Comparison of ENCODE assay signal across 6 cellular contexts in genomic region chr19:1606138-1606651, GRCh38. TPM values are rescaled to one million over a fixed set of nuclear protein-coding genes. Genes with fewer than 3 reads are reported as not detected.
DNase-seq lines count a peak whose midpoint lies in the region; ATAC-seq and TF ChIP-seq lines count a peak whose summit lies in the region.

No MANE protein-coding gene starts in this region.

- H3K4me3 ChIP-seq in HL-60 (replicated peaks; ENCODE audit: insufficient read depth, low read length) (peak overlapping the region; percentile 100), dorsolateral prefrontal cortex (peak overlapping the region; percentile 71 to 100 (median 99)), psoas muscle (peak overlapping the region; percentile 94)

- H3K9me3 ChIP-seq in psoas muscle, result no peaks in the 10 kb centered on the region

- no peak for TF ChIP-seq CTCF in HL-60 (IDR thresholded peaks at IDR 0.05; ENCODE audit: insufficient read depth, low read length)
- peak in 4 of 56 donors; percentile 2 to 10 (median 8) for TF ChIP-seq CTCF in dorsolateral prefrontal cortex (IDR thresholded peaks at IDR 0.05 in 54 of 56, conservative IDR thresholded peaks at IDR 0.05 in 2 of 56; ENCODE audit: low read depth in 1 of 56, partially characterized antibody in 56 of 56)
- no peak for TF ChIP-seq CTCF in psoas muscle (IDR thresholded peaks at IDR 0.05)

- H3K27me3 ChIP-seq in HL-60 (ENCODE audit: insufficient read depth, poor library complexity, severe bottlenecking), result no peaks in the 10 kb centered on the region
- H3K27me3 ChIP-seq in dorsolateral prefrontal cortex, result no peaks in the 10 kb centered on the region
- no peaks in the 10 kb centered on the region for H3K27me3 ChIP-seq in psoas muscle (ENCODE audit: insufficient read depth in 3 of 3, low read length in 2 of 3)

- ATAC-seq in psoas muscle (peak in 3 of 4 donors; percentile 1 to 13 (median 5)), HG02763 (IDR thresholded peaks at IDR 0.05; ENCODE audit: unreplicated experiment) (no peak), HG02981 (IDR thresholded peaks at IDR 0.05; ENCODE audit: unreplicated experiment) (no peak)

- H3K27ac ChIP-seq in HL-60 (replicated peaks) (peak overlapping the region; percentile 76), dorsolateral prefrontal cortex (peak overlapping the region; percentile 61 to 98 (median 93)), psoas muscle (peak overlapping the region; percentile 93)

- peaks cover 32% of the 10 kb centered on the region for H3K4me1 ChIP-seq in psoas muscle

- 9 to 16% (median 10%) methylated on average over 16 of the region's 16 CpGs for WGBS in psoas muscle, 3 donors

- DNase-seq in HL-60 (ENCODE audit: low read depth in 1 of 2, low spot score in 1 of 2) (no peak), dorsolateral prefrontal cortex (no peak), psoas muscle (no peak)
- no peak for DNase-seq in stimulated activated CD4-positive, alpha-beta T cell treated with anti-CD3 and anti-CD28 coated beads, Interleukin-2, amount 100 ng/mL, for 48 hours

- intact Hi-C loops in dorsolateral prefrontal cortex (cut with DNase I), result loop anchor here (5.0 kb wide), 3 partner anchors 39 to 66 kb away; partner anchors contain the start of genes MEX3D (in 1 of the 2) and TCF3 (in 1 of the 2)
- intact Hi-C loops in psoas muscle (cut with DNase I), result loop anchor here in 1 of 2 donors (2.0 kb wide), 1 partner anchor 47 kb away; the partner anchor contains the start of gene TCF3

- peaks cover 0 to 26% of the 10 kb centered on the region in 2 donors for H3K36me3 ChIP-seq in psoas muscle (ENCODE audit: insufficient read depth in 1 of 2, low read depth in 1 of 2)

RNA-seq across cellular contexts. Expression of gene UQCR11, which starts 0.9 kb away (rescaled TPM):
- total RNA-seq in dorsolateral prefrontal cortex (100 to 1,000 TPM; 112 to 243 (median 173) TPM), psoas muscle (100 to 1,000 TPM; 408 to 534 (median 501) TPM)
- 100 to 1,000 TPM; 320 to 337 (median 334) TPM for polyA plus RNA-seq in psoas muscle

RNA-seq across cellular contexts. Expression of gene MBD3, which starts 13.5 kb away (rescaled TPM):
- total RNA-seq in dorsolateral prefrontal cortex (100 to 1,000 TPM in 24 of 120 experiments, 10 to 100 TPM in 96; 59.7 to 192 (median 85.4) TPM), psoas muscle (10 to 100 TPM; 44.1 to 83.6 (median 62.8) TPM)
- 100 to 1,000 TPM in 2 of 3 donors, 10 to 100 TPM in 1; 83.6 to 137 (median 119) TPM for polyA plus RNA-seq in psoas muscle

RNA-seq across cellular contexts. Expression of gene MEX3D, which starts 38.1 kb away (rescaled TPM):
- total RNA-seq in dorsolateral prefrontal cortex, result 10 to 100 TPM; 12.9 to 38.7 (median 20.5) TPM
- total RNA-seq in psoas muscle, result 1 to 10 TPM; 2.4 to 3.7 (median 3.0) TPM
- polyA plus RNA-seq in psoas muscle, result 1 to 10 TPM in 1 of 3 donors, under 1 TPM in 2; 0.70 to 2.5 (median 0.87) TPM

RNA-seq across cellular contexts. Expression of gene TCF3, which starts 46.2 kb away (rescaled TPM):
- 10 to 100 TPM; 15.2 to 51.5 (median 25.4) TPM for total RNA-seq in dorsolateral prefrontal cortex
- 10 to 100 TPM; 20.1 to 26.7 (median 23.0) TPM for total RNA-seq in psoas muscle
- 10 to 100 TPM; 24.6 to 33.8 (median 31.2) TPM for polyA plus RNA-seq in psoas muscle

Comparison
In these comparisons a context has a peak if more than half of its experiments do, and no peak if none do; other contexts are left out.
1. ATAC-seq: peak in psoas muscle (3 of 4); none in HG02763 (single experiment) and HG02981 (single experiment).
2. Peak in every context shown above with its lines, with median percentiles within 50 percentile points of each other: H3K27ac ChIP-seq and H3K4me3 ChIP-seq.